1 cellular context compared by ENCODE assay signal in the genomic region with DNA sequence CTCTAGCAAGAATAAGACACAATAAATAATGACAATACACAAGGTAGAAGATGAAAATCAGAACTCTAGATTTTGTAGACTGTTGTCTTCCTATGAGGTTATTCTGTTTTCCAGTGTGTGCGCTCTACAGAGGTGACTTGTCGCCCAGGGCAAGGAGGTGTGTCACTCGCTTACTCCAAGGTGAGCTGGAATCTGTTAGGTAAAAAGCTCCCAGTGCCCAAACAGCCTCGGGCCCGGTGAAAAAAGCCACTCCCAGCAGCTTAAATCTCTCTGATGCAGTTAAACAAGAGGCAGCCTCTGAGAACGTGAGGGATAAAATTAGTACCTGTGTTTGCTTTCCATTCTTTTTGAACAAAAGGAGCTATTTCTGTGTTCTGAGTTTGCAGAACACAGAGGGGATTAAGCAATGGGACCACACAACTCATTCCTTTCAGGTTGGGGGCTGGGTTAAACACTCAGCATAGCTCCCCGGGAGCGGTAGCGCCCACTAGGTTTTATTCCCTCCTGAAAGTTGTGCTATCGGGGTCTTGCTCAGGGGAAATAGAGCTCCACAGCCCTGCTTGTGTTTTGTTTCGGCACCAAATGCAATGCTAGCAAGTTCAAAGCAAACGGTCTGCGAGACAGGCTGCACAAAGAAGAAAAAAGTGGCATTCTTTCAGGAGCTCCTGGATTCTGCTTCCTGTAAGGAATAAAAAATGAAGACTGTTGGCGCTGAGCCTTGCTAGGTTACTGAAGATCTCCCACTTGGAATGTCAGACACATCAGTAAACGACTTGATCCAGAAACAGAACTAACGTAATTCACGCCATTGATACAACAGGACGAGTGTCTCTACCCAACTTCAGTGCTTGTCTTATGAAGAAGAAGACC.
TF ChIP-seq lines count a peak whose summit lies in the region.

No MANE protein-coding gene starts in this region.

TF ChIP-seq in HepG2, 621 proteins besides CTCF, POLR2A, EP300 and RAD21 (continued from another document and continues in another):
- TF ChIP-seq STAG1 (CRISPR knock-in tag; IDR thresholded peaks at IDR 0.05) (no peak; the same call in 1 of the 2 replicates), POLR2AphosphoS5 (IDR thresholded peaks at IDR 0.05; ENCODE audit: low read depth, low read length) (no peak), BRD4 (CRISPR knock-in tag; IDR thresholded peaks at IDR 0.05) (0 out of 2 replicates have a peak, but pooled peaks have one; percentile 7), RXRB (CRISPR knock-in tag; IDR thresholded peaks at IDR 0.05; ENCODE audit: borderline replicate concordance) (no peak), ZNF530 (CRISPR knock-in tag; IDR thresholded peaks at IDR 0.05; ENCODE audit: low read depth) (no peak), MYC (CRISPR knock-in tag; IDR thresholded peaks at IDR 0.05; ENCODE audit: borderline replicate concordance) (no peak), ZNF605 (CRISPR knock-in tag; IDR thresholded peaks at IDR 0.05) (0 out of 2 replicates have a peak, but pooled peaks have one; percentile 20), NRL (CRISPR knock-in tag; IDR thresholded peaks at IDR 0.05; ENCODE audit: borderline replicate concordance) (no peak), NR3C1 (CRISPR knock-in tag; IDR thresholded peaks at IDR 0.05) (no peak), ZFP36 (IDR thresholded peaks at IDR 0.05; ENCODE audit: borderline replicate concordance, low read depth, low read length, partially characterized antibody) (no peak), ZNF143 (CRISPR knock-in tag; IDR thresholded peaks at IDR 0.05) (no peak), ZNF274 (CRISPR knock-in tag; IDR thresholded peaks at IDR 0.05) (no peak), MTA1 (CRISPR knock-in tag; IDR thresholded peaks at IDR 0.05; ENCODE audit: borderline replicate concordance) (no peak), ZSCAN31 (CRISPR knock-in tag; IDR thresholded peaks at IDR 0.05; ENCODE audit: low read depth) (no peak), ZBTB7A (CRISPR knock-in tag; IDR thresholded peaks at IDR 0.05) (no peak), FOSL1 (CRISPR knock-in tag; IDR thresholded peaks at IDR 0.05; ENCODE audit: borderline replicate concordance) (no peak), SNAPC4 (CRISPR knock-in tag; IDR thresholded peaks at IDR 0.05) (no peak), XBP1 (CRISPR knock-in tag; IDR thresholded peaks at IDR 0.05) (no peak), ZNF281 (CRISPR knock-in tag; IDR thresholded peaks at IDR 0.05; ENCODE audit: borderline replicate concordance) (peak; percentile 85; the same call in 1 of the 2 replicates), ZNF251 (CRISPR knock-in tag; IDR thresholded peaks at IDR 0.05) (no peak), FOXK2 (IDR thresholded peaks at IDR 0.05) (no peak), IKZF4 (CRISPR knock-in tag; IDR thresholded peaks at IDR 0.05; ENCODE audit: borderline replicate concordance, low read depth, not compliant biosample characterization) (no peak), ZNF382 (CRISPR knock-in tag; IDR thresholded peaks at IDR 0.05; ENCODE audit: borderline replicate concordance) (no peak), ZBTB33 (CRISPR knock-in tag; IDR thresholded peaks at IDR 0.05) (no peak), SSRP1 (CRISPR knock-in tag; IDR thresholded peaks at IDR 0.05) (0 out of 2 replicates have a peak, but pooled peaks have one; percentile 17), TEF (CRISPR knock-in tag; IDR thresholded peaks at IDR 0.05) (no peak), SAP130 (CRISPR knock-in tag; IDR thresholded peaks at IDR 0.05; ENCODE audit: low read depth) (no peak), MIER3 (CRISPR knock-in tag; IDR thresholded peaks at IDR 0.05; ENCODE audit: borderline replicate concordance) (no peak), FOXJ3 (CRISPR knock-in tag; IDR thresholded peaks at IDR 0.05; ENCODE audit: borderline replicate concordance) (no peak), CENPT (CRISPR knock-in tag; IDR thresholded peaks at IDR 0.05; ENCODE audit: low read depth) (no peak), KDM1A (CRISPR knock-in tag; IDR thresholded peaks at IDR 0.05) (no peak; the same call in 1 of the 2 replicates), KLF6 (CRISPR knock-in tag; IDR thresholded peaks at IDR 0.05) (no peak; the same call in 1 of the 2 replicates), ZNF780A (CRISPR knock-in tag; IDR thresholded peaks at IDR 0.05) (no peak), SIX4 (CRISPR knock-in tag; IDR thresholded peaks at IDR 0.05) (no peak), JARID2 (CRISPR knock-in tag; IDR thresholded peaks at IDR 0.05; ENCODE audit: insufficient replicate concordance) (no peak), SMC3 (IDR thresholded peaks at IDR 0.05; ENCODE audit: low read length) (no peak; the same call in 1 of the 2 replicates)
- TF ChIP-seq, protein P1, sequence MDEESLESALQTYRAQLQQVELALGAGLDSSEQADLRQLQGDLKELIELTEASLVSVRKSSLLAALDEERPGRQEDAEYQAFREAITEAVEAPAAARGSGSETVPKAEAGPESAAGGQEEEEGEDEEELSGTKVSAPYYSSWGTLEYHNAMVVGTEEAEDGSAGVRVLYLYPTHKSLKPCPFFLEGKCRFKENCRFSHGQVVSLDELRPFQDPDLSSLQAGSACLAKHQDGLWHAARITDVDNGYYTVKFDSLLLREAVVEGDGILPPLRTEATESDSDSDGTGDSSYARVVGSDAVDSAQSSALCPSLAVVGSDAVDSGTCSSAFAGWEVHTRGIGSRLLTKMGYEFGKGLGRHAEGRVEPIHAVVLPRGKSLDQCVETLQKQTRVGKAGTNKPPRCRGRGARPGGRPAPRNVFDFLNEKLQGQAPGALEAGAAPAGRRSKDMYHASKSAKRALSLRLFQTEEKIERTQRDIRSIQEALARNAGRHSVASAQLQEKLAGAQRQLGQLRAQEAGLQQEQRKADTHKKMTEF (CRISPR knock-in tag; IDR thresholded peaks at IDR 0.05) = peak; percentile 23; the same call in 1 of the 2 replicates
- TF ChIP-seq, protein P2, sequence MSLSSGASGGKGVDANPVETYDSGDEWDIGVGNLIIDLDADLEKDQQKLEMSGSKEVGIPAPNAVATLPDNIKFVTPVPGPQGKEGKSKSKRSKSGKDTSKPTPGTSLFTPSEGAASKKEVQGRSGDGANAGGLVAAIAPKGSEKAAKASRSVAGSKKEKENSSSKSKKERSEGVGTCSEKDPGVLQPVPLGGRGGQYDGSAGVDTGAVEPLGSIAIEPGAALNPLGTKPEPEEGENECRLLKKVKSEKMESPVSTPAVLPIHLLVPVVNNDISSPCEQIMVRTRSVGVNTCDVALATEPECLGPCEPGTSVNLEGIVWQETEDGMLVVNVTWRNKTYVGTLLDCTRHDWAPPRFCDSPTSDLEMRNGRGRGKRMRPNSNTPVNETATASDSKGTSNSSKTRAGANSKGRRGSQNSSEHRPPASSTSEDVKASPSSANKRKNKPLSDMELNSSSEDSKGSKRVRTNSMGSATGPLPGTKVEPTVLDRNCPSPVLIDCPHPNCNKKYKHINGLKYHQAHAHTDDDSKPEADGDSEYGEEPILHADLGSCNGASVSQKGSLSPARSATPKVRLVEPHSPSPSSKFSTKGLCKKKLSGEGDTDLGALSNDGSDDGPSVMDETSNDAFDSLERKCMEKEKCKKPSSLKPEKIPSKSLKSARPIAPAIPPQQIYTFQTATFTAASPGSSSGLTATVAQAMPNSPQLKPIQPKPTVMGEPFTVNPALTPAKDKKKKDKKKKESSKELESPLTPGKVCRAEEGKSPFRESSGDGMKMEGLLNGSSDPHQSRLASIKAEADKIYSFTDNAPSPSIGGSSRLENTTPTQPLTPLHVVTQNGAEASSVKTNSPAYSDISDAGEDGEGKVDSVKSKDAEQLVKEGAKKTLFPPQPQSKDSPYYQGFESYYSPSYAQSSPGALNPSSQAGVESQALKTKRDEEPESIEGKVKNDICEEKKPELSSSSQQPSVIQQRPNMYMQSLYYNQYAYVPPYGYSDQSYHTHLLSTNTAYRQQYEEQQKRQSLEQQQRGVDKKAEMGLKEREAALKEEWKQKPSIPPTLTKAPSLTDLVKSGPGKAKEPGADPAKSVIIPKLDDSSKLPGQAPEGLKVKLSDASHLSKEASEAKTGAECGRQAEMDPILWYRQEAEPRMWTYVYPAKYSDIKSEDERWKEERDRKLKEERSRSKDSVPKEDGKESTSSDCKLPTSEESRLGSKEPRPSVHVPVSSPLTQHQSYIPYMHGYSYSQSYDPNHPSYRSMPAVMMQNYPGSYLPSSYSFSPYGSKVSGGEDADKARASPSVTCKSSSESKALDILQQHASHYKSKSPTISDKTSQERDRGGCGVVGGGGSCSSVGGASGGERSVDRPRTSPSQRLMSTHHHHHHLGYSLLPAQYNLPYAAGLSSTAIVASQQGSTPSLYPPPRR (CRISPR knock-in tag; IDR thresholded peaks at IDR 0.05; ENCODE audit: borderline replicate concordance) = no peak
- TF ChIP-seq, protein P3, sequence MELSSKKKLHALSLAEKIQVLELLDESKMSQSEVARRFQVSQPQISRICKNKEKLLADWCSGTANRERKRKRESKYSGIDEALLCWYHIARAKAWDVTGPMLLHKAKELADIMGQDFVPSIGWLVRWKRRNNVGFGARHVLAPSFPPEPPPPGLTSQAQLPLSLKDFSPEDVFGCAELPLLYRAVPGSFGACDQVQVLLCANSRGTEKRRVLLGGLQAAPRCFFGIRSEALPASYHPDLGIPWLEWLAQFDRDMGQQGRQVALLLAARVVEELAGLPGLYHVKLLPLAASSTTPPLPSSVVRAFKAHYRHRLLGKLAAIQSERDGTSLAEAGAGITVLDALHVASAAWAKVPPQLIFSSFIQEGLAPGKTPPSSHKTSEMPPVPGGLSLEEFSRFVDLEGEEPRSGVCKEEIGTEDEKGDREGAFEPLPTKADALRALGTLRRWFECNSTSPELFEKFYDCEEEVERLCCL (CRISPR knock-in tag; IDR thresholded peaks at IDR 0.05; ENCODE audit: borderline replicate concordance) = no peak
- TF ChIP-seq, protein P4, sequence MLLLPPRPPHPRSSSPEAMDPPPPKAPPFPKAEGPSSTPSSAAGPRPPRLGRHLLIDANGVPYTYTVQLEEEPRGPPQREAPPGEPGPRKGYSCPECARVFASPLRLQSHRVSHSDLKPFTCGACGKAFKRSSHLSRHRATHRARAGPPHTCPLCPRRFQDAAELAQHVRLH (CRISPR knock-in tag; IDR thresholded peaks at IDR 0.05; ENCODE audit: borderline replicate concordance, low read depth) = no peak; the same call in 1 of the 2 replicates
